ENCODE assay signal across 18 cellular contexts in the genomic region with DNA sequence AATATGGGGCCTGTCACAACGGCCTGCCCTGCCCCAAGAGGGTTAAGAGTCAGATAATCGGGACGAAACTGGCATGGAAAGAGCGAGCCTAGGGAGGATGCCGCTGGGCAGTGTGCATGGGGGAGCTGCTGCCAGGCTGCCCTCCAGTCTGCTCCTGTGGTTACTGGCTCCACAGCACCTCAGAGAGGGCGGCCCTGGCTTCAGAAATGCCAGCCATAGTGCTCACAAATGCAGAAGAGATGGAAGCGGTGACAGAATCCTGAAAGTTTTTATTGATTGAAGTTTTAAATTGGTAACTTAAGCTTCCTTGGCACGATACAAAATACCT. TPM values are rescaled to one million over a fixed set of nuclear protein-coding genes. Genes with fewer than 3 reads are reported as not detected.
DNase-seq lines count a peak whose midpoint lies in the region; ATAC-seq and TF ChIP-seq lines count a peak whose summit lies in the region.
"Had no signal": no experiment of that assay in that cellular context is flagged by ENCODE, and none has a peak within 500 bp of the region (broad histone marks: within the 10 kb centered on the region; RNA-seq: fewer than 3 reads in every experiment).

No MANE protein-coding gene starts in this region.

- H3K9me3 ChIP-seq in thyroid gland (no peaks in the 10 kb centered on the region), upper lobe of left lung (no peaks in the 10 kb centered on the region)
- H3K9me3 ChIP-seq: A549 had no signal

- peaks cover 3% of the 10 kb centered on the region for H3K4me1 Mint-ChIP-seq in activated naive CD8-positive, alpha-beta T cell (ENCODE audit: low read depth)
- H3K4me1 Mint-ChIP-seq in activated naive CD8-positive, alpha-beta T cell treated with anti-CD3 and anti-CD28 coated beads for 36 hours = peaks cover 2% of the 10 kb centered on the region
- H3K4me1 Mint-ChIP-seq in WTC11 = peaks cover 25% of the 10 kb centered on the region

- peaks cover 10% of the 10 kb centered on the region for H3K36me3 Mint-ChIP-seq in activated naive CD8-positive, alpha-beta T cell
- peaks cover 21% of the 10 kb centered on the region for H3K36me3 Mint-ChIP-seq in activated naive CD8-positive, alpha-beta T cell treated with anti-CD3 and anti-CD28 coated beads for 36 hours
- peaks cover 13% of the 10 kb centered on the region for H3K36me3 Mint-ChIP-seq in WTC11

- H3K27ac ChIP-seq in thyroid gland = peak overlapping the region in 2 of 3 donors; percentile 47 to 54
- no peak overlapping the region for H3K27ac ChIP-seq in upper lobe of left lung
- H3K27ac ChIP-seq: A549, HL-60 had no signal

- no peak for DNase-seq in activated naive CD8-positive, alpha-beta T cell treated with anti-CD3 and anti-CD28 coated beads for 36 hours
- DNase-seq in WTC11 (ENCODE audit: low spot score) = no peak
- DNase-seq in left lobe of liver (ENCODE audit: low spot score) = no peak
- DNase-seq in thyroid gland = no peak
- no peak for DNase-seq in activated CD8-positive, alpha-beta memory T cell treated with anti-CD3 and anti-CD28 coated beads, Interleukin-2, amount 50 U/mL, for 4 hours
- no peak for DNase-seq in upper lobe of left lung
- DNase-seq: CD4-positive, CD25-positive, alpha-beta regulatory T cell; MM.1S; NCI-H1105 treated with DMSO at 0.1 percent for 48 hours; NCI-H1930; NCI-H2171; NCI-H446 treated with DMSO at 0.1 percent for 48 hours; NCI-H748 treated with DMSO at 0.1 percent for 48 hours; PC-9 had no signal

- H3K27ac Mint-ChIP-seq in activated naive CD8-positive, alpha-beta T cell = peak overlapping the region; percentile 34
- no peak overlapping the region for H3K27ac Mint-ChIP-seq in activated naive CD8-positive, alpha-beta T cell treated with anti-CD3 and anti-CD28 coated beads for 36 hours
- peak overlapping the region; percentile 43 for H3K27ac Mint-ChIP-seq in WTC11
- H3K27ac Mint-ChIP-seq: CD4-positive, CD25-positive, alpha-beta regulatory T cell had no signal

- no peak overlapping the region for H3K4me3 Mint-ChIP-seq in activated naive CD8-positive, alpha-beta T cell
- H3K4me3 Mint-ChIP-seq in activated naive CD8-positive, alpha-beta T cell treated with anti-CD3 and anti-CD28 coated beads for 36 hours = no peak overlapping the region
- no peak overlapping the region for H3K4me3 Mint-ChIP-seq in WTC11
- H3K4me3 Mint-ChIP-seq: CD4-positive, CD25-positive, alpha-beta regulatory T cell had no signal

- H3K9me3 Mint-ChIP-seq in activated naive CD8-positive, alpha-beta T cell (ENCODE audit: low read depth) = no peaks in the 10 kb centered on the region
- no peaks in the 10 kb centered on the region for H3K9me3 Mint-ChIP-seq in activated naive CD8-positive, alpha-beta T cell treated with anti-CD3 and anti-CD28 coated beads for 36 hours
- no peaks in the 10 kb centered on the region for H3K9me3 Mint-ChIP-seq in WTC11
- H3K9me3 Mint-ChIP-seq: CD4-positive, CD25-positive, alpha-beta regulatory T cell had no signal

- CTCF ChIA-PET in WTC11 (lab: Charles Lee) = interaction anchor here (0.7 to 3.7 kb wide), 9 partner anchors 12 to 204 kb away, joined by 3 to 25 read pairs (median 3); no protein-coding TSS in a partner anchor

- no peak for TF ChIP-seq EP300 in upper lobe of left lung (IDR thresholded peaks at IDR 0.05)

- H3K4me1 ChIP-seq in thyroid gland = peaks cover 4 to 23% of the 10 kb centered on the region in 2 donors
- no peaks in the 10 kb centered on the region for H3K4me1 ChIP-seq in upper lobe of left lung
- H3K4me1 ChIP-seq: A549 had no signal

- H3K4me3 ChIP-seq in thyroid gland (replicated peaks in 1 of 3) = no peak overlapping the region
- H3K4me3 ChIP-seq in upper lobe of left lung = no peak overlapping the region
- H3K4me3 ChIP-seq: A549, PC-9 had no signal

- WGBS in thyroid gland, 2 donors = 69 to 77% methylated on average over 8 of the region's 8 CpGs
- 76 to 83% methylated on average over 8 of the region's 8 CpGs for WGBS in upper lobe of left lung, 2 donors

- ATAC-seq in WTC11 (no peak), left lobe of liver (peak; percentile 47), GM21381 (IDR thresholded peaks at IDR 0.05; ENCODE audit: unreplicated experiment) (no peak), upper lobe of left lung (ENCODE audit: low FRiP score in 2 of 2) (no peak)

- TF ChIP-seq POLR2A in thyroid gland (IDR thresholded peaks at IDR 0.05) (no peak), upper lobe of left lung (IDR thresholded peaks at IDR 0.05) (no peak)

- TF ChIP-seq CTCF in WTC11 (IDR thresholded peaks at IDR 0.05) (no peak), thyroid gland (IDR thresholded peaks at IDR 0.05) (no peak), upper lobe of left lung (IDR thresholded peaks at IDR 0.05) (no peak)

- intact Hi-C loops in thyroid gland (cut with DNase I) = loop anchor here (5.0 kb wide), 1 partner anchor 210 kb away; no protein-coding TSS in a partner anchor

- peaks cover 7 to 16% of the 10 kb centered on the region in 2 donors for H3K36me3 ChIP-seq in thyroid gland
- H3K36me3 ChIP-seq in upper lobe of left lung = peaks cover 10 to 53% (median 20%) of the 10 kb centered on the region in 4 donors

- H3K27me3 ChIP-seq in thyroid gland = no peaks in the 10 kb centered on the region
- no peaks in the 10 kb centered on the region for H3K27me3 ChIP-seq in upper lobe of left lung

- POLR2A ChIA-PET in WTC11 (lab: Charles Lee) = no interaction called here

- no peaks in the 10 kb centered on the region for H3K27me3 Mint-ChIP-seq in activated naive CD8-positive, alpha-beta T cell
- no peaks in the 10 kb centered on the region for H3K27me3 Mint-ChIP-seq in activated naive CD8-positive, alpha-beta T cell treated with anti-CD3 and anti-CD28 coated beads for 36 hours
- no peaks in the 10 kb centered on the region for H3K27me3 Mint-ChIP-seq in WTC11 (ENCODE audit: low read depth)
- H3K27me3 Mint-ChIP-seq: CD4-positive, CD25-positive, alpha-beta regulatory T cell had no signal

TF ChIP-seq in WTC11, 78 proteins besides CTCF, POLR2A, EP300 and RAD21 (continues in another document):
- no peak for TF ChIP-seq ZNF423 (CRISPR knock-in tag; IDR thresholded peaks at IDR 0.05)
- TF ChIP-seq ELF4 (CRISPR knock-in tag; IDR thresholded peaks at IDR 0.05; ENCODE audit: low read depth) = no peak
- TF ChIP-seq, protein P1, sequence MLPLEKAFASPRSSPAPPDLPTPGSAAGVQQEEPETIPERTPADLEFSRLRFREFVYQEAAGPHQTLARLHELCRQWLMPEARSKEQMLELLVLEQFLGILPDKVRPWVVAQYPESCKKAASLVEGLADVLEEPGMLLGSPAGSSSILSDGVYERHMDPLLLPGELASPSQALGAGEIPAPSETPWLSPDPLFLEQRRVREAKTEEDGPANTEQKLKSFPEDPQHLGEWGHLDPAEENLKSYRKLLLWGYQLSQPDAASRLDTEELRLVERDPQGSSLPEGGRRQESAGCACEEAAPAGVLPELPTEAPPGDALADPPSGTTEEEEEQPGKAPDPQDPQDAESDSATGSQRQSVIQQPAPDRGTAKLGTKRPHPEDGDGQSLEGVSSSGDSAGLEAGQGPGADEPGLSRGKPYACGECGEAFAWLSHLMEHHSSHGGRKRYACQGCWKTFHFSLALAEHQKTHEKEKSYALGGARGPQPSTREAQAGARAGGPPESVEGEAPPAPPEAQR (CRISPR knock-in tag; IDR thresholded peaks at IDR 0.05) = no peak
- TF ChIP-seq, protein P2, sequence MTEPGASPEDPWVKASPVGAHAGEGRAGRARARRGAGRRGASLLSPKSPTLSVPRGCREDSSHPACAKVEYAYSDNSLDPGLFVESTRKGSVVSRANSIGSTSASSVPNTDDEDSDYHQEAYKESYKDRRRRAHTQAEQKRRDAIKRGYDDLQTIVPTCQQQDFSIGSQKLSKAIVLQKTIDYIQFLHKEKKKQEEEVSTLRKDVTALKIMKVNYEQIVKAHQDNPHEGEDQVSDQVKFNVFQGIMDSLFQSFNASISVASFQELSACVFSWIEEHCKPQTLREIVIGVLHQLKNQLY (CRISPR knock-in tag; IDR thresholded peaks at IDR 0.05) = no peak
- TF ChIP-seq MXD4 (CRISPR knock-in tag; IDR thresholded peaks at IDR 0.05; ENCODE audit: borderline replicate concordance) = no peak
- no peak for TF ChIP-seq USF1 (CRISPR knock-in tag; IDR thresholded peaks at IDR 0.05)

RNA-seq across cellular contexts. Expression of gene VAPB, which starts 57.9 kb away (rescaled TPM):
- 10 to 100 TPM; 38.4 to 40.6 TPM for total RNA-seq in activated naive CD8-positive, alpha-beta T cell treated with anti-CD3 and anti-CD28 coated beads for 36 hours
- total RNA-seq in WTC11 (2021) (46.6 to 55.8 TPM (median 54.8 TPM) in 3 replicates), left lobe of liver (41.6 TPM), thyroid gland (10 to 100 TPM; 37.8 to 53.3 (median 39.2) TPM), upper lobe of left lung (10 to 100 TPM; 13.8 to 48.2 (median 33.7) TPM)

Comparison
In these comparisons a context has a peak if more than half of its experiments do, and no peak if none do; other contexts are left out.
1. H3K27ac ChIP-seq: peak in thyroid gland (2 of 3); none in upper lobe of left lung (0 of 4).